ENCODE assay signal across 26 cellular contexts in genomic region chr5:509632-510185, GRCh38.
"Had no signal": no experiment of that assay in that cellular context is flagged by ENCODE, and none has a peak within 500 bp of the region (broad histone marks: within the 10 kb centered on the region; RNA-seq: fewer than 3 reads in every experiment).

No MANE protein-coding gene starts in this region.

- H3K9ac ChIP-seq: KMS-11 had no signal

- ATAC-seq: activated CD8-positive, alpha-beta memory T cell treated with anti-CD3 and anti-CD28 coated beads, Interleukin-2, amount 10 ng/mL, durations not matched to agents 7 days and 5 days; activated naive CD4-positive, alpha-beta T cell treated with anti-CD3 and anti-CD28 coated beads, Interleukin-2, amount 50 U/mL, for 72 hours; activated naive CD8-positive, alpha-beta T cell treated with anti-CD3 and anti-CD28 coated beads, Interleukin-2, amount 50 U/mL, for 24 hours; T-helper 17 cell; WTC11 had no signal

- H3K4me3 ChIP-seq: ascending aorta had no signal

- H3K4me1 ChIP-seq: ascending aorta had no signal

- H3K4me2 ChIP-seq: KMS-11 had no signal

- H3K9me3 ChIP-seq: ascending aorta had no signal

- H3K27ac ChIP-seq: ascending aorta, brain microvascular endothelial cell, KMS-11 had no signal

- DNase-seq: activated CD4-positive, alpha-beta T cell treated with anti-CD3 and anti-CD28 coated beads for 1 hour; activated CD4-positive, alpha-beta T cell treated with anti-CD3 and anti-CD28 coated beads, Interleukin-2, amount 10 ng/mL, durations not matched to agents 24 days and 14 days; activated CD4-positive, alpha-beta T cell treated with anti-CD3 and anti-CD28 coated beads, Interleukin-2, amount 50 U/mL, for 48 hours; activated CD8-positive, alpha-beta memory T cell treated with anti-CD3 and anti-CD28 coated beads, Interleukin-2, amount 10 ng/mL, durations not matched to agents 7 days and 5 days; activated effector memory CD4-positive, alpha-beta T cell treated with anti-CD3 and anti-CD28 coated beads, Interleukin-2, amount 50 U/mL, for 16 hours; activated naive CD4-positive, alpha-beta T cell treated with Interleukin-2 at 50 U/mL for 16 hours; activated naive CD8-positive, alpha-beta T cell treated with anti-CD3 and anti-CD28 coated beads, Interleukin-2, amount 50 U/mL, for 24 hours; activated T-cell treated with anti-CD3 and anti-CD28 coated beads, Interleukin-2, amount 50 U/mL, for 24 hours; amniotic stem cell; brain microvascular endothelial cell; caudate nucleus; NCI-H1105 treated with DMSO at 0.1 percent for 48 hours; NCI-H1436 treated with DMSO at 0.1 percent for 48 hours; NCI-H187 treated with DMSO at 0.1 percent for 48 hours; NCI-H2081 treated with DMSO at 0.1 percent for 48 hours; NCI-H2227 treated with DMSO at 0.1 percent for 48 hours; NCI-H446 treated with DMSO at 0.1 percent for 48 hours; NCI-H524 treated with DMSO at 0.1 percent for 48 hours; NCI-H748 treated with DMSO at 0.1 percent for 48 hours; SHP77 treated with DMSO at 0.1 percent for 48 hours; T-helper 17 cell; T-helper 9 cell had no signal

- H3K36me3 ChIP-seq: ascending aorta, brain microvascular endothelial cell had no signal
